ENCODE assay signal across 21 cellular contexts in the genomic region with DNA sequence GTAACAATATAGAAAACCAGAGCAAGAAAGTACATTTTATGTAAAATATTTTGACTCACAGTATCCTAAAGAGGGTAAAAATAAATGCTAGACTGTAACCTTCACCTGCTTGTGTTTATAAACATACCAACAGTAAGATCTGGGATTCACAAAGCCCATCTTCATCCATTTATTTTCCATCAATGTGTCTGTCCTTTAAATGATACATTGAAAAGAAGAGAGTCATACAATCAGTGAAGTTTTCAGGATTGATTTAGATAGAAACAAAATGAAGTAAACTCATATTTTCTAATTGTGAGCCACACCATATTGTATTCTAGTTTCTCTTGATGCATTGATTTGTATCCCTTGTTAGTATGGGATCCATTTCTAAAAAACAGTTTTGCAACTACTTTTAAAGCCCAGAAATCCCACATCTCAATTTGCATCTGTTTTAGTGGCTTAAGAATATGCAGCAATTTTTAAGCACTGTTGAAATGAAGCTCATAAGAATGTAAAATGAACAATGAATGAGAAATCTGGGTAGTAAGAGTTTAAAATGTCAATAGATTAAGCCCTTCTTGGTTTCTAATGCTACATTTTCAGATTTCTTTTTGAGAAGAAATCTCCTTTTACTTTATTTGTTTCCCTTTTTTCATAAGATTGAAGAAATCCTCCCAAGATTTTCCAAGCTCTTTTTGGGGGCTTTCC.
DNase-seq lines count a peak whose midpoint lies in the region; TF ChIP-seq lines count a peak whose summit lies in the region.
"Had no signal": no experiment of that assay in that cellular context is flagged by ENCODE, and none has a peak within 500 bp of the region (broad histone marks: within the 10 kb centered on the region; RNA-seq: fewer than 3 reads in every experiment).

No MANE protein-coding gene starts in this region.

- H3K27ac Mint-ChIP-seq in H9: peak overlapping the region; percentile 50 to 92 (median 82); a peak in 5 of 7 replicates
- no peak overlapping the region for H3K27ac Mint-ChIP-seq in MCF 10A (ENCODE audit: low read depth, unreplicated experiment)
- H3K27ac Mint-ChIP-seq: CD14-positive monocyte; CD4-positive, alpha-beta T cell; CD8-positive, alpha-beta memory T cell; HFFc6 had no signal

- H3K4me1 Mint-ChIP-seq in H9: peaks cover 52 to 71% of the 10 kb centered on the region in 2 experiments
- no peaks in the 10 kb centered on the region for H3K4me1 Mint-ChIP-seq in MCF 10A (ENCODE audit: insufficient read depth, unreplicated experiment)
- H3K4me1 Mint-ChIP-seq: CD14-positive monocyte; CD8-positive, alpha-beta memory T cell had no signal

- H3K27me3 ChIP-seq in H9 (ENCODE audit: insufficient read depth, low read length) (no peaks in the 10 kb centered on the region), HUES64 (ENCODE audit: insufficient read depth, low read length) (no peaks in the 10 kb centered on the region), iPS-18a (ENCODE audit: control insufficient read depth, insufficient read depth, low read length) (no peaks in the 10 kb centered on the region), vagina (no peaks in the 10 kb centered on the region)
- H3K27me3 ChIP-seq: BE2C; BLaER1 treated with 17β-estradiol and CSF1 and Interleukin-3, amounts not matched to agents 10 nM and 100 nM had no signal

- no peak overlapping the region for H3K23ac ChIP-seq in H9 (ENCODE audit: insufficient read length, low read depth, low read length)

- H3K4me1 ChIP-seq in H9 (ENCODE audit: insufficient read depth, low read length) (no peaks in the 10 kb centered on the region; the same call in 1 of the 2 replicates), HUES64 (ENCODE audit: insufficient read depth, low read length) (peaks cover 44% of the 10 kb centered on the region), iPS-18a (ENCODE audit: control insufficient read depth, low read depth, low read length) (peaks cover 40% of the 10 kb centered on the region), vagina (no peaks in the 10 kb centered on the region)
- H3K4me1 ChIP-seq: A549; BE2C; BLaER1 treated with 17β-estradiol and CSF1 and Interleukin-3, amounts not matched to agents 10 nM and 100 nM had no signal

- H4K8ac ChIP-seq in H9 (replicated peaks; ENCODE audit: insufficient read length, low read depth, low read length): no peak overlapping the region

- H4K20me1 ChIP-seq in H9 (ENCODE audit: control insufficient read depth, insufficient read depth, insufficient read length): no peaks in the 10 kb centered on the region
- H4K20me1 ChIP-seq: BLaER1 treated with 17β-estradiol and CSF1 and Interleukin-3, amounts not matched to agents 10 nM and 100 nM had no signal

- no peak overlapping the region for H4K91ac ChIP-seq in H9 (ENCODE audit: insufficient read length, low read depth, low read length)

- H2BK120ac ChIP-seq in H9 (ENCODE audit: low read depth, low read length, poor library complexity, severe bottlenecking): no peak overlapping the region

- H3K27ac ChIP-seq in H9 (ENCODE audit: insufficient read length, low read depth, low read length): no peak overlapping the region
- H3K27ac ChIP-seq in HUES64 (ENCODE audit: low read depth, low read length): peak overlapping the region; percentile 85
- H3K27ac ChIP-seq in iPS-18a (ENCODE audit: low read length): peak overlapping the region; percentile 63
- no peak overlapping the region for H3K27ac ChIP-seq in vagina
- H3K27ac ChIP-seq: A549; BLaER1 treated with 17β-estradiol and CSF1 and Interleukin-3, amounts not matched to agents 10 nM and 100 nM had no signal

- TF ChIP-seq CTCF in H9 (conservative IDR thresholded peaks at IDR 0.05) (no peak), vagina (IDR thresholded peaks at IDR 0.05) (no peak), MCF 10A (IDR thresholded peaks at IDR 0.05; ENCODE audit: unreplicated experiment) (no peak)

- no peak overlapping the region for H3K14ac ChIP-seq in H9 (ENCODE audit: insufficient read depth, low read length)

- H3K27me3 Mint-ChIP-seq in H9 (ENCODE audit: low read depth) (no peaks in the 10 kb centered on the region; the same call in 1 of the 2 replicates), MCF 10A (ENCODE audit: insufficient read depth, unreplicated experiment) (no peaks in the 10 kb centered on the region)
- H3K27me3 Mint-ChIP-seq: CD4-positive, alpha-beta T cell; CD8-positive, alpha-beta memory T cell had no signal

- TF ChIP-seq POLR2A in vagina (IDR thresholded peaks at IDR 0.05): no peak

- H3K4ac ChIP-seq in H9 (ENCODE audit: low read depth, low read length): no peak overlapping the region

- no peak overlapping the region for H2AK5ac ChIP-seq in H9 (ENCODE audit: insufficient read length, low read length)

- CTCF ChIA-PET in MCF 10A (lab: Yijun Ruan, JAX): no interaction called here

- H3K36me3 Mint-ChIP-seq in H9 (ENCODE audit: insufficient read depth in 1 of 3, low read depth in 3 of 3) (peaks cover 16 to 41% (median 30%) of the 10 kb centered on the region in 3 experiments; a peak in 6 of 7 replicates), MCF 10A (ENCODE audit: insufficient read depth, unreplicated experiment) (no peaks in the 10 kb centered on the region)

- no peak overlapping the region for H2AFZ ChIP-seq in H9 (ENCODE audit: low read length)

- H3K9ac ChIP-seq in H9 (ENCODE audit: extremely low read depth, insufficient read length, low read length): peak overlapping the region; percentile 31
- peak overlapping the region; percentile 3; the same call in 1 of the 2 replicates for H3K9ac ChIP-seq in HUES64 (ENCODE audit: low read depth, low read length)
- peak overlapping the region; percentile 45 for H3K9ac ChIP-seq in iPS-18a (ENCODE audit: low read length)
- H3K9ac ChIP-seq: BLaER1 treated with 17β-estradiol and CSF1 and Interleukin-3, amounts not matched to agents 10 nM and 100 nM had no signal

- POLR2A ChIA-PET in MCF 10A (lab: Yijun Ruan, JAX): no interaction called here

- H3K18ac ChIP-seq in H9 (ENCODE audit: insufficient read length, low read depth, low read length): no peak overlapping the region

- peaks cover 10% of the 10 kb centered on the region; the same call in 1 of the 2 replicates for H3K36me3 ChIP-seq in HUES64 (ENCODE audit: insufficient read depth, low read length)
- peaks cover 33% of the 10 kb centered on the region for H3K36me3 ChIP-seq in iPS-18a (ENCODE audit: control insufficient read depth, low read depth, low read length)
- H3K36me3 ChIP-seq in vagina: no peaks in the 10 kb centered on the region
- H3K36me3 ChIP-seq: BE2C; BLaER1 treated with 17β-estradiol and CSF1 and Interleukin-3, amounts not matched to agents 10 nM and 100 nM; HAP-1 had no signal

- no peak overlapping the region for H2BK20ac ChIP-seq in H9 (ENCODE audit: low read depth, low read length, poor library complexity, severe bottlenecking)

- H3K9me3 ChIP-seq in H9 (ENCODE audit: control insufficient read depth, low read depth, low read length) (no peaks in the 10 kb centered on the region), HUES64 (ENCODE audit: insufficient read depth, low read depth, low read length) (no peaks in the 10 kb centered on the region), iPS-18a (ENCODE audit: control insufficient read depth, low read depth, low read length) (no peaks in the 10 kb centered on the region), vagina (no peaks in the 10 kb centered on the region)
- H3K9me3 ChIP-seq: A549; BE2C; BLaER1 treated with 17β-estradiol and CSF1 and Interleukin-3, amounts not matched to agents 10 nM and 100 nM; HAP-1 had no signal

- no peak overlapping the region for H3T11ph ChIP-seq in H9 (ENCODE audit: low read length)

- no peak overlapping the region for H2BK5ac ChIP-seq in H9 (ENCODE audit: insufficient read length, low read length)

- peak overlapping the region in 1 of 2 experiments; percentile 38; a peak in 3 of 5 replicates for H3K4me3 Mint-ChIP-seq in H9
- H3K4me3 Mint-ChIP-seq in MCF 10A (ENCODE audit: unreplicated experiment): no peak overlapping the region
- H3K4me3 Mint-ChIP-seq: CD14-positive monocyte; CD4-positive, alpha-beta T cell; CD8-positive, alpha-beta memory T cell; HFFc6 had no signal

- peaks cover 5% of the 10 kb centered on the region for H3K23me2 ChIP-seq in H9 (ENCODE audit: insufficient read length, low read depth, low read length, poor library complexity, severe bottlenecking)

- no peak overlapping the region for H3K56ac ChIP-seq in H9 (ENCODE audit: insufficient read length, low read depth, low read length)

- no peaks in the 10 kb centered on the region for H3K79me1 ChIP-seq in H9 (ENCODE audit: insufficient read depth, low read depth, low read length, poor library complexity, severe bottlenecking)

- peaks cover 5% of the 10 kb centered on the region; the same call in 1 of the 2 replicates for H3K79me2 ChIP-seq in H9 (ENCODE audit: insufficient read depth, low read length)

- H2BK12ac ChIP-seq in H9 (ENCODE audit: insufficient read length, low read depth, low read length): no peak overlapping the region

- no peak overlapping the region for H3K4me3 ChIP-seq in HUES64 (ENCODE audit: low read length)
- peak overlapping the region; percentile 55 for H3K4me3 ChIP-seq in iPS-18a (ENCODE audit: low read length)
- no peak overlapping the region for H3K4me3 ChIP-seq in vagina
- H3K4me3 ChIP-seq: A549; BLaER1 treated with 17β-estradiol and CSF1 and Interleukin-3, amounts not matched to agents 10 nM and 100 nM; HAP-1 had no signal

- peaks cover 3 to 9% of the 10 kb centered on the region in 2 experiments; a peak in 3 of 5 replicates for H3K9me3 Mint-ChIP-seq in H9
- H3K9me3 Mint-ChIP-seq in MCF 10A (ENCODE audit: unreplicated experiment): no peaks in the 10 kb centered on the region
- H3K9me3 Mint-ChIP-seq: HFFc6 had no signal

- intact Hi-C loops in vagina (cut with DNase I): no loop called here
- intact Hi-C loops in MCF 10A (cut with micrococcal nuclease): no loop called here

- H2BK15ac ChIP-seq in H9 (ENCODE audit: low read depth, low read length): no peak overlapping the region

- no TSS peak for BruUV-seq in MCF 10A (replicated peaks; lab: Mats Ljungman, UMichigan)

- no peak for DNase-seq in H9
- no peak for DNase-seq in vagina (ENCODE audit: extremely low spot score in 2 of 2)
- no peak for DNase-seq in DMS153 treated with DMSO at 0.1 percent for 48 hours (lab: John Stamatoyannopoulos, UW; ENCODE audit: unreplicated experiment)
- no peak for DNase-seq in MCF 10A (ENCODE audit: unreplicated experiment)
- DNase-seq: 8988T; ACHN; AML-193; BE2C; CD4-positive, alpha-beta T cell; CD8-positive, alpha-beta memory T cell; DMS 273 treated with DMSO at 0.1 percent for 48 hours; DMS53; DMS79 treated with DMSO at 0.1 percent for 48 hours; GF-D8; HFFc6 had no signal

- H3K4me2 ChIP-seq in H9 (ENCODE audit: insufficient read depth, insufficient read length, low read length): peak overlapping the region; percentile 46
- H3K4me2 ChIP-seq: A549; BLaER1 treated with 17β-estradiol and CSF1 and Interleukin-3, amounts not matched to agents 10 nM and 100 nM had no signal

- H4K5ac ChIP-seq in H9 (ENCODE audit: insufficient read length, low read depth, low read length): no peak overlapping the region

Comparison
In these comparisons a context has a peak if more than half of its experiments do, and no peak if none do; other contexts are left out.
1. H3K27ac ChIP-seq: peak in HUES64 (single experiment) and iPS-18a (single experiment); none in H9 (single experiment) and vagina (single experiment).
2. Peak in every context shown above with its lines, with median percentiles within 50 percentile points of each other: H3K9ac ChIP-seq.